8 cellular contexts compared by ENCODE assay signal in the genomic region with DNA sequence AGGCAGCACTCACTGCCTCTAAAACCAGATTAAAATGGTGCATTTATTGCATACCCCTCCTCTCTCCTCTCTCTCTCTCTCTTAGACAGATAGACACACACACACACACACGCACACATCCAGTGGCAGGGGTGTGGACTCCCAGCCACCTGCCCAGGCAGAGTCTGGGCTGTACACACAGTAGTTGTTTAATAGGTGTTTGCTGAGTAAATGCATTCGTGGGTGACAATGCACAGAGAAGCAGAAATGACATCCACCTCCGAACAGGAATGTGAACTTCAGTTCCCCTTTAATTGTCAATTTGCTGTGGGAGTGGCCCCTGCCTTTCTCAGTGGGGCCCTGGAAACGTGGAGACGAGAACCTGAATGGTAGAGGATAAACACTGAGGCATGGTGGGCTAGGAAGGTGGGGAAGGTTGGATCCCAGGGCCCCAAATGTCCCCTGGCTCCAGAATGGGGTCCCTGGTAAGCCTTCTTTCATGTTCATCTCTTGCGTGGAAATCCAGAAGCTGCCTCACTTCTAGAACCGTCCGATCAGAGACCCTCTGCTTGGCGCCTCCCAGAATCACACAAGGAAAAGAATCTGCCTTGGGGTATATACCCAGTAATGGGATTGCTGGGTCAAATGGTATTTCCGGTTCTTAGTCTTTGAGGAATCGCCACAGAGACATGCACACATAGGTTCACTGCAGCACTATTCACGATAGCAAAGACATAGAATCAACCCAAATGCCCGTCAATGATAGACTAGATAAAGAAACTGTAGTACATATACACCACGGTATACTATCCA. TPM values are rescaled to one million over a fixed set of nuclear protein-coding genes. Genes with fewer than 3 reads are reported as not detected.
DNase-seq lines count a peak whose midpoint lies in the region; ATAC-seq, FAIRE-seq and TF ChIP-seq lines count a peak whose summit lies in the region.

No MANE protein-coding gene starts in this region.

- peaks cover 63% of the 10 kb centered on the region for H3K4me1 ChIP-seq in HepG2 (ENCODE audit: insufficient read depth, low read length)
- peaks cover 0 to 1% (median 0%) of the 10 kb centered on the region in 4 donors for H3K4me1 ChIP-seq in right lobe of liver
- peaks cover 47% of the 10 kb centered on the region for H3K4me1 ChIP-seq in PC-3 (ENCODE audit: insufficient read depth, low read length)
- peaks cover 32% of the 10 kb centered on the region for H3K4me1 ChIP-seq in hepatocyte (ENCODE audit: insufficient read depth)
- peaks cover 0 to 50% (median 18%) of the 10 kb centered on the region in 12 donors for H3K4me1 ChIP-seq in heart left ventricle
- H3K4me1 ChIP-seq in ascending aorta, result peaks cover 2 to 6% of the 10 kb centered on the region in 2 donors

- H2AFZ ChIP-seq in HepG2 (ENCODE audit: low read length) (no peak overlapping the region), PC-3 (ENCODE audit: low read length) (no peak overlapping the region), hepatocyte (no peak overlapping the region)

- H3K79me2 ChIP-seq in HepG2 (ENCODE audit: insufficient read depth, low read length), result no peaks in the 10 kb centered on the region
- no peaks in the 10 kb centered on the region for H3K79me2 ChIP-seq in PC-3 (ENCODE audit: low read length)
- no peaks in the 10 kb centered on the region for H3K79me2 ChIP-seq in hepatocyte

- POLR2A ChIA-PET in HepG2 (lab: Yijun Ruan, JAX) (no interaction called here), PC-3 (lab: Charles Lee; ENCODE audit: unreplicated experiment) (no interaction called here)

- no peak for TF ChIP-seq POLR2A in HepG2 (IDR thresholded peaks at IDR 0.05; ENCODE audit: insufficient read depth in 1 of 2, low read depth in 2 of 2, low read length in 2 of 2)
- TF ChIP-seq POLR2A in right lobe of liver (IDR thresholded peaks at IDR 0.05), result no peak
- TF ChIP-seq POLR2A in heart left ventricle (IDR thresholded peaks at IDR 0.05), result no peak

- in situ Hi-C loops in HepG2 (cut with HindIII; ENCODE audit: extremely low pct_ligation_motif_present, low pct_unique_long_range_greater_than_20kb), result no loop called here

- H3K9me2 ChIP-seq in PC-3 (replicated peaks; ENCODE audit: low read length) (no peaks in the 10 kb centered on the region), hepatocyte (replicated peaks; ENCODE audit: insufficient read depth) (no peaks in the 10 kb centered on the region)

- peak; percentile 49 for DNase-seq in HepG2 (ENCODE audit: low spot score)
- no peak for DNase-seq in right lobe of liver
- peak; percentile 1 for DNase-seq in PC-3
- no peak for DNase-seq in hepatocyte (ENCODE audit: low spot score)
- no peak for DNase-seq in heart left ventricle
- no peak for DNase-seq in stimulated activated CD4-positive, alpha-beta T cell treated with anti-CD3 and anti-CD28 coated beads, Interleukin-15, amount 100 ng/mL, for 24 hours
- no peak for DNase-seq in ascending aorta (ENCODE audit: low spot score in 2 of 2)
- DNase-seq in mucosa of gallbladder (ENCODE audit: low spot score), result no peak

- CTCF ChIA-PET in HepG2 (lab: Yijun Ruan, JAX; ENCODE audit: low intra/inter-chr PET ratio, low total read pairs) (no interaction called here), PC-3 (lab: Charles Lee) (no interaction called here)

- no peaks in the 10 kb centered on the region for H3F3A ChIP-seq in PC-3 (ENCODE audit: low read length, unreplicated experiment)

- H3K36me3 ChIP-seq in HepG2 (replicated peaks in 1 of 2; ENCODE audit: control insufficient read depth in 1 of 2, insufficient read depth in 2 of 2, low read length in 2 of 2), result no peaks in the 10 kb centered on the region
- H3K36me3 ChIP-seq in right lobe of liver, result no peaks in the 10 kb centered on the region
- H3K36me3 ChIP-seq in PC-3 (ENCODE audit: low read depth, low read length), result no peaks in the 10 kb centered on the region
- H3K36me3 ChIP-seq in hepatocyte (replicated peaks; ENCODE audit: insufficient read depth, low read depth), result no peaks in the 10 kb centered on the region
- H3K36me3 ChIP-seq in heart left ventricle, result no peaks in the 10 kb centered on the region
- H3K36me3 ChIP-seq in ascending aorta, result no peaks in the 10 kb centered on the region

- H3K27ac ChIP-seq in HepG2 (ENCODE audit: extremely low read length, insufficient read depth, low read length) (no peak overlapping the region), right lobe of liver (no peak overlapping the region), PC-3 (ENCODE audit: low read length) (peak overlapping the region; percentile 100), hepatocyte (peak overlapping the region; percentile 25), heart left ventricle (no peak overlapping the region), ascending aorta (no peak overlapping the region)

- WGBS in HepG2 (ENCODE audit: low lambda C conversion rate), result 65% methylated on average over 14 of the region's 14 CpGs
- 74% methylated on average over 10 of the region's 14 CpGs for WGBS in right lobe of liver (ENCODE audit: insufficient coverage, low coverage, low lambda C conversion rate, missing lambda C conversion rate)
- 74% methylated on average over 14 of the region's 14 CpGs for WGBS in hepatocyte (ENCODE audit: low lambda C conversion rate, missing lambda C conversion rate)
- 88 to 95% (median 92%) methylated on average over 14 of the region's 14 CpGs for WGBS in heart left ventricle, 4 donors

- no TSS peak for BruUV-seq in HepG2 (replicated peaks; lab: Mats Ljungman, UMichigan)
- no TSS peak for BruUV-seq in PC-3 (replicated peaks; lab: Mats Ljungman, UMichigan)

- H3K9me3 ChIP-seq in HepG2 (ENCODE audit: low read length) (no peaks in the 10 kb centered on the region), right lobe of liver (no peaks in the 10 kb centered on the region), PC-3 (ENCODE audit: low read length) (no peaks in the 10 kb centered on the region), hepatocyte (ENCODE audit: low read depth) (no peaks in the 10 kb centered on the region), heart left ventricle (no peaks in the 10 kb centered on the region), ascending aorta (no peaks in the 10 kb centered on the region)

- intact Hi-C loops in HepG2 (cut with micrococcal nuclease; ENCODE audit: unreplicated experiment), result no loop called here
- intact Hi-C loops in right lobe of liver (cut with DNase I), result no loop called here
- intact Hi-C loops in PC-3 (cut with micrococcal nuclease), result loop anchor here (2.0 kb wide), 1 partner anchor 73 kb away; the partner anchor contains the start of gene USP6NL
- intact Hi-C loops in heart left ventricle (cut with DNase I), result loop anchor here in 1 of 10 donors (10.0 kb wide), 1 partner anchor 69 kb away; the partner anchor contains the start of gene USP6NL
- intact Hi-C loops in ascending aorta (cut with DNase I), result no loop called here

- H3K4me3 ChIP-seq in HepG2 (replicated peaks in 1 of 3; ENCODE audit: insufficient read depth in 1 of 3, low read depth in 2 of 3, low read length in 3 of 3) (no peak overlapping the region), right lobe of liver (no peak overlapping the region), PC-3 (ENCODE audit: low read length) (no peak overlapping the region), hepatocyte (no peak overlapping the region), heart left ventricle (no peak overlapping the region), ascending aorta (no peak overlapping the region)

- H4K20me1 ChIP-seq in HepG2 (ENCODE audit: insufficient read depth, low read length) (no peaks in the 10 kb centered on the region), PC-3 (ENCODE audit: low read length) (no peaks in the 10 kb centered on the region), hepatocyte (ENCODE audit: insufficient read depth, poor library complexity, severe bottlenecking) (no peaks in the 10 kb centered on the region)

- H3K27me3 ChIP-seq in HepG2 (ENCODE audit: control insufficient read depth in 1 of 2, insufficient read depth in 2 of 2, low read length in 2 of 2), result no peaks in the 10 kb centered on the region
- H3K27me3 ChIP-seq in right lobe of liver, result no peaks in the 10 kb centered on the region
- no peaks in the 10 kb centered on the region for H3K27me3 ChIP-seq in PC-3 (ENCODE audit: low read length)
- no peaks in the 10 kb centered on the region for H3K27me3 ChIP-seq in hepatocyte
- peaks cover 0 to 13% (median 0%) of the 10 kb centered on the region in 9 donors for H3K27me3 ChIP-seq in heart left ventricle
- H3K27me3 ChIP-seq in ascending aorta, result no peaks in the 10 kb centered on the region

- no peak overlapping the region for H3K9ac ChIP-seq in HepG2 (ENCODE audit: insufficient read depth, low read depth, low read length)
- peak overlapping the region; percentile 95 for H3K9ac ChIP-seq in PC-3 (ENCODE audit: low read length)

- ATAC-seq in HepG2 (peak; percentile 70), right lobe of liver (no peak), PC-3 (no peak), heart left ventricle (no peak)

- H3K4me2 ChIP-seq in HepG2 (ENCODE audit: low read depth, low read length) (peak overlapping the region; percentile 20; the same call in 1 of the 2 replicates), PC-3 (ENCODE audit: low read length) (no peak overlapping the region), hepatocyte (no peak overlapping the region)

- FAIRE-seq in HepG2 (lab: Jason Lieb, UNC), result no peak

- no peak for TF ChIP-seq RAD21 in HepG2 (CRISPR knock-in tag; IDR thresholded peaks at IDR 0.05)

- TF ChIP-seq EP300 in HepG2 (IDR thresholded peaks at IDR 0.05; ENCODE audit: low read depth in 2 of 2, low read length in 2 of 2) (no peak), HepG2 (CRISPR knock-in tag; IDR thresholded peaks at IDR 0.05; ENCODE audit: borderline replicate concordance) (no peak)

- TF ChIP-seq CTCF in HepG2 (CRISPR knock-in tag; IDR thresholded peaks at IDR 0.05), result no peak
- TF ChIP-seq CTCF in right lobe of liver (IDR thresholded peaks at IDR 0.05), result no peak
- no peak for TF ChIP-seq CTCF in PC-3 (conservative IDR thresholded peaks at IDR 0.05; ENCODE audit: low read depth, low read length)
- TF ChIP-seq CTCF in hepatocyte (IDR thresholded peaks at IDR 0.05; ENCODE audit: poor library complexity), result no peak
- no peak for TF ChIP-seq CTCF in heart left ventricle (IDR thresholded peaks at IDR 0.05)
- TF ChIP-seq CTCF in ascending aorta (IDR thresholded peaks at IDR 0.05), result no peak

RNA-seq across cellular contexts. Expression of gene ECHDC3, which starts 58.5 kb away (rescaled TPM):
- total RNA-seq in HepG2 (2016; rRNA removed; fragmentation: Illumina TruSeq; extraction: Trizol) (not detected in 2 replicates), right lobe of liver (100 to 1,000 TPM in 5 of 6 experiments, 10 to 100 TPM in 1; 85.0 to 304 (median 130) TPM), PC-3 (2014; rRNA removed) (not detected in 2 replicates), hepatocyte (14.8 and 16.1 TPM in 2 replicates), heart left ventricle (100 to 1,000 TPM in 3 of 9 donors, 10 to 100 TPM in 6; 36.8 to 554 (median 66.1) TPM), ascending aorta (12.2 TPM), mucosa of gallbladder (4.1 TPM)
- not detected in 2 replicates for total RNA-seq in HepG2 (2016; cell fraction: cytosol; rRNA removed; fragmentation: Illumina TruSeq; extraction: Trizol; ENCODE audit: low read depth)
- total RNA-seq in HepG2 (2016; cell fraction: insoluble cytoplasmic fraction; rRNA removed; fragmentation: Illumina TruSeq; extraction: Trizol), result 0.13 TPM in 1 of 2 replicates, not detected in the other
- total RNA-seq in HepG2 (2016; cell fraction: membrane; rRNA removed; fragmentation: Illumina TruSeq; extraction: Trizol), result not detected in 2 replicates
- not detected in 2 replicates for total RNA-seq in HepG2 (2016; cell fraction: nucleus; rRNA removed; fragmentation: Illumina TruSeq; extraction: Trizol)
- polyA plus RNA-seq in HepG2 (2011; rRNA removed) (not detected in 2 replicates), hepatocyte (8.8 and 13.2 TPM in 2 replicates), heart left ventricle (100 to 1,000 TPM in 1 of 2 donors, 10 to 100 TPM in 1; 30.2 to 115 TPM)
- not detected in 2 replicates for polyA plus RNA-seq in HepG2 (2011; cell fraction: cytosol; rRNA removed)
- polyA plus RNA-seq in HepG2 (2011; cell fraction: nucleus; rRNA removed), result not detected in 2 replicates
- polyA plus RNA-seq in HepG2 (2012), result not detected in 2 replicates
- polyA plus RNA-seq in HepG2 (2016; cell fraction: cytosol; fragmentation: Illumina TruSeq; extraction: Trizol; ENCODE audit: low read depth), result not detected in 2 replicates
- not detected in 2 replicates for polyA plus RNA-seq in HepG2 (2016; cell fraction: insoluble cytoplasmic fraction; fragmentation: Illumina TruSeq; extraction: Trizol; ENCODE audit: low read depth)
- not detected in 2 replicates for polyA plus RNA-seq in HepG2 (2016; cell fraction: membrane; fragmentation: Illumina TruSeq; extraction: Trizol; ENCODE audit: low read depth)
- not detected in 2 replicates for polyA plus RNA-seq in HepG2 (2016; cell fraction: nucleus; fragmentation: Illumina TruSeq; extraction: Trizol; ENCODE audit: insufficient read depth, low read depth)
- polyA minus RNA-seq in HepG2 (2011; rRNA and poly(A)+ RNA removed; ENCODE audit: low replicate concordance), result 2.3 TPM in 1 of 2 replicates, not detected in the other
- not detected in 2 replicates for polyA minus RNA-seq in HepG2 (2011; cell fraction: cytosol; rRNA and poly(A)+ RNA removed)
- not detected in 2 replicates for polyA minus RNA-seq in HepG2 (2011; cell fraction: nucleus; rRNA and poly(A)+ RNA removed)

Comparison
In these comparisons a context has a peak if more than half of its experiments do, and no peak if none do; other contexts are left out.
1. DNase-seq: peak in HepG2 (single experiment) and PC-3 (single experiment); none in right lobe of liver (0 of 3), hepatocyte (single experiment), heart left ventricle (0 of 5), stimulated activated CD4-positive, alpha-beta T cell treated with anti-CD3 and anti-CD28 coated beads, Interleukin-15, amount 100 ng/mL, for 24 hours (single experiment), ascending aorta (0 of 2) and mucosa of gallbladder (single experiment).
2. H3K27ac ChIP-seq: peak in PC-3 (single experiment) and hepatocyte (single experiment); none in HepG2 (single experiment), right lobe of liver (0 of 3), heart left ventricle (0 of 12) and ascending aorta (0 of 2).